Comparison of ENCODE assay signal across 19 cellular contexts in the genomic region with DNA sequence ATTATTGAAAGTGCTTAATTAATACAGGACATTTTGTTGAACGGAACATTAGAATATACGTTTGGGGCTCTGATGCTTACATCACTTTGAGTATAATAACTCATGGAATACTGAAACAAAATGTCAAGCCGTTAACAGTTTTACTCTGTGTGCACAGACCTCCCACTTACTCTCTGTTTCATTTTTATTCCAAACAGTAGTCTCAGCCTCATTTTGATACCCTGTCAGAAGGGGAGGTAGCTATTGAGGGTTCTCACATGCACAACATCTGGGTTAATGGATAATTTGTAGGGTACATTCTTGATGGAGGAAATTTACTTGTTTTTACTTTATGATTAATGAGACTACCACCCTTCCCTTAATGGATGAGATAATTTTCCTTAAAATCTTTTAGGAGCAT.
DNase-seq lines count a peak whose midpoint lies in the region; ATAC-seq and TF ChIP-seq lines count a peak whose summit lies in the region.
"Had no signal": no experiment of that assay in that cellular context is flagged by ENCODE, and none has a peak within 500 bp of the region (broad histone marks: within the 10 kb centered on the region; RNA-seq: fewer than 3 reads in every experiment).

No MANE protein-coding gene starts in this region.

- peak; percentile 25 for DNase-seq in GM20000 (ENCODE audit: low spot score)
- DNase-seq in putamen (ENCODE audit: low spot score), result peak; percentile 34
- DNase-seq in LoVo (ENCODE audit: low spot score), result no peak
- DNase-seq in DMS153 (lab: John Stamatoyannopoulos, UW), result no peak
- DNase-seq: ACHN, DMS53, H7, Kasumi-1, NCI-H1105, NCI-H1694 treated with DMSO at 0.1 percent for 48 hours, NCI-H2107, NCI-H2227 treated with DMSO at 0.1 percent for 48 hours, NCI-H524, SW 1271 had no signal

- ATAC-seq in GM18511 (IDR thresholded peaks at IDR 0.05; ENCODE audit: unreplicated experiment), result peak; percentile 68
- ATAC-seq in HG03354 (IDR thresholded peaks at IDR 0.05; ENCODE audit: poor library complexity, severe bottlenecking, unreplicated experiment), result peak; percentile 79
- ATAC-seq in HG03095 (IDR thresholded peaks at IDR 0.05; ENCODE audit: unreplicated experiment), result no peak
- no peak for ATAC-seq in GM19035 (IDR thresholded peaks at IDR 0.05; ENCODE audit: unreplicated experiment)
- ATAC-seq: Panc1 had no signal

- no peak for TF ChIP-seq CTCF in GM20000 (IDR thresholded peaks at IDR 0.05; ENCODE audit: extremely low read depth, missing control alignments)

Comparison
In these comparisons a context has a peak if more than half of its experiments do, and no peak if none do; other contexts are left out.
1. ATAC-seq: peak in GM18511 (single experiment) and HG03354 (single experiment); none in HG03095 (single experiment) and GM19035 (single experiment).
2. DNase-seq: peak in GM20000 (single experiment) and putamen (single experiment); none in LoVo (single experiment) and DMS153 (single experiment).